In the genomic region with DNA sequence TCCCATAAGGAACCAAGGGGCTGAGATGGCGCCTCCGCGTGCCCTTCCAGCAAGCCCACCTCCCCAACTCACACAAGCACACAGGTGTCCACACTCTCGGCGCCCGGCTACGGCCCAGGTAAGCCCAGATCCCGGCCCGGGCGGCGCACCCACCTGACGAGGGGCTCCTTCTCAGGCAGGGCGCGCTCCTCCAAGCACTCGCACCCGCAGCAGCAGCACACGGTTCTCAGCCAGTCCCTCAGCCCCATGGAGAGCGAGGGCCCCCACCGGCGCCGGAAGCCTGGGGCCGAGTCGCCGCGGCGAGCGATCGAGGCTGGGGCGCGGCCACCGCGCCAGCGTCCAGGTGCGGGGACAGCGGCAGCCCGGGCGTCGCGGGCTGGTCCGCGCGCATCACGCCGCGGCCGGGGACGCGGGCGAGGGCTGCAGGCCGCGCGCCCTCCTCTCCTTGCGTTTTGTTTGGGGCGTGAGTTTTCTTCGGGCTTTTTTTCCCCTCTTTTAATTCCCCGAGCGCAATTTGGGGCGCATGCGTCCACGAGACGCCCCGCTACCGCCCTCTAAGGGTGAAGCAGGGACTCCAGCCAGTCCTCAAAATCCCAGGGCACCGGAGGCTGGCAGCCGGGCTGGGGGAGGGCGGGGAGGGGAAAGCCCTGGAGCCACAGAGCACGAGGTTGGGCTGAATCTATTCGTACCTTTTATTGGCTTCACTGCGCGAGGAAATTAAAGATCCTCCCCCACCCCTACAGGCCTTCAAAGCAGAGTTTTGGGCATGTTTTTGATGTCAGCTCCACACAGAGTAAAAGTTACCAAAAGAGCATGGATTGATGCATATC, we compare ENCODE assay signal across 8 cellular contexts. TPM values are rescaled to one million over a fixed set of nuclear protein-coding genes. Genes with fewer than 3 reads are reported as not detected.
A peak's percentile ranks its signal among the peaks of the same experiment; 100 is the strongest.
DNase-seq lines count a peak whose midpoint lies in the region; ATAC-seq and TF ChIP-seq lines count a peak whose summit lies in the region.

A gene with protein sequence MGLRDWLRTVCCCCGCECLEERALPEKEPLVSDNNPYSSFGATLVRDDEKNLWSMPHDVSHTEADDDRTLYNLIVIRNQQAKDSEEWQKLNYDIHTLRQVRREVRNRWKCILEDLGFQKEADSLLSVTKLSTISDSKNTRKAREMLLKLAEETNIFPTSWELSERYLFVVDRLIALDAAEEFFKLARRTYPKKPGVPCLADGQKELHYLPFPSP (minus strand): TSS at position 472 of the 830 bp plus-strand sequence. CDS start 224 bp downstream, at position 248.

- in situ Hi-C loops in SK-MEL-5 (cut with HindIII; ENCODE audit: low pct_unique_long_range_greater_than_20kb, low sequenced_read_pairs): no loop called here

- H3K27me3 ChIP-seq in MG63 (no peaks in the 10 kb centered on the region), suprapubic skin (no peaks in the 10 kb centered on the region)

- TF ChIP-seq EP300 in suprapubic skin (IDR thresholded peaks at IDR 0.05): no peak

- ATAC-seq in omental fat pad (ENCODE audit: low FRiP score): peak; percentile 80

- DNase-seq in GM03348 (ENCODE audit: low spot score) (peak; percentile 96), HCEC 1CT (peak; percentile 73), MG63 (peak; percentile 76), SK-MEL-5 (ENCODE audit: low read depth, low spot score) (peak; percentile 94), globus pallidus (ENCODE audit: low spot score) (peak; percentile 66), omental fat pad (ENCODE audit: low spot score) (peak; percentile 39), suprapubic skin (ENCODE audit: low spot score in 2 of 2) (peak in 1 of 2 donors; percentile 86)
- DNase-seq in activated naive CD4-positive, alpha-beta T cell treated with Interleukin-2 at 50 U/mL for 16 hours: peak; percentile 88

- H3K4me3 ChIP-seq in MG63: peak within 1 kb of the TSS; percentile 52
- peak within 1 kb of the TSS; percentile 80 for H3K4me3 ChIP-seq in suprapubic skin

- TF ChIP-seq CTCF in omental fat pad (IDR thresholded peaks at IDR 0.05) (no peak), suprapubic skin (IDR thresholded peaks at IDR 0.05) (peak; percentile 3 to 90)

- no peak for TF ChIP-seq POLR2A in suprapubic skin (IDR thresholded peaks at IDR 0.05)

- H3K9me3 ChIP-seq in MG63: no peaks in the 10 kb centered on the region
- H3K9me3 ChIP-seq in suprapubic skin: no peaks in the 10 kb centered on the region

- H3K36me3 ChIP-seq in MG63: no peaks in the 10 kb centered on the region
- H3K36me3 ChIP-seq in suprapubic skin: no peaks in the 10 kb centered on the region

- peaks cover 16% of the 10 kb centered on the region for H3K4me1 ChIP-seq in suprapubic skin

- WGBS in suprapubic skin: under 1% methylated on average over 25 of the region's 70 CpGs

- peak within 1 kb of the TSS; percentile 93 for H3K27ac ChIP-seq in suprapubic skin

RNA-seq across cellular contexts. Expression of the gene that starts here (rescaled TPM):
- total RNA-seq in MG63 (2014; rRNA removed; shearing (Covaris generic); ENCODE audit: low replicate concordance): 2.1 and 4.7 TPM in 2 replicates
- 128 and 133 TPM in 2 replicates for total RNA-seq in SK-MEL-5 (2014; rRNA removed; shearing (Covaris generic))
- 72.0 and 90.4 TPM in 2 replicates for polyA plus RNA-seq in SK-MEL-5 (2015; cell fraction: cytosol; rRNA removed)
- 63.1 and 67.1 TPM in 2 replicates for polyA plus RNA-seq in SK-MEL-5 (2015; cell fraction: nucleus; rRNA removed)
- total RNA-seq in omental fat pad: 1 to 10 TPM; 2.2 to 5.6 (median 3.7) TPM
- total RNA-seq in suprapubic skin: 10 to 100 TPM; 26.1 to 37.3 (median 29.7) TPM

Comparison
In these comparisons a context has a peak if more than half of its experiments do, and no peak if none do; other contexts are left out.
1. CTCF ChIP-seq: peak in suprapubic skin (2 of 2); none in omental fat pad (0 of 3).